Comparison of ENCODE assay signal across 13 cellular contexts in the genomic region with DNA sequence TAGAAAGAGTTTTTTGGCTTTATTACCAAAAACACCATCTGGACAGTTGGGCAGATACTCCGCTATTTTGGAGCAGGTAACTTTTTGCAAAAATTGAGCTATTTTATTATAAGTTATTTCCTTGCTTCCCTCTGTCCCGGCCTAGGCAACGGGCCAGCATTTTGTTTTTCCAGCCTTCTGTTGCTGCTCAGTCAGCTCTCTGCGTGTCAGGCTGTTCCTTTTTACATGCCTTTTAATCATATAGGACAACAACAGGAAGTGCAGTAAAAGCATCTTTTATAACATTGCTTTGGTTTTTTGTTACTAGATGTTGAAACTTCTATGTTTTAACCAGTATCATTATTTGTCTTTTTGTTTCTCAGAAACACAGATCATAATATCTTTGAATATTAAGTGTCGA. TPM values are rescaled to one million over a fixed set of nuclear protein-coding genes. Genes with fewer than 3 reads are reported as not detected.
DNase-seq lines count a peak whose midpoint lies in the region; ATAC-seq, FAIRE-seq and TF ChIP-seq lines count a peak whose summit lies in the region.
"Had no signal": no experiment of that assay in that cellular context is flagged by ENCODE, and none has a peak within 500 bp of the region (broad histone marks: within the 10 kb centered on the region; RNA-seq: fewer than 3 reads in every experiment).

No MANE protein-coding gene starts in this region.

- H3K27ac ChIP-seq in CD4-positive, alpha-beta T cell (ENCODE audit: low read depth, low read length) = no peak overlapping the region
- H3K27ac ChIP-seq in PC-3 (ENCODE audit: low read length) (no peak overlapping the region), small intestine (ENCODE audit: low read depth in 1 of 2, low read length in 1 of 2) (no peak overlapping the region)
- H3K27ac ChIP-seq: lower lobe of right lung had no signal

- POLR2A ChIA-PET in CD4-positive, alpha-beta T cell (lab: Charles Lee) = interaction anchor here (0.5 to 1.4 kb wide), 2 partner anchors 46 to 53 kb away, joined by 5 read pairs; no protein-coding TSS in a partner anchor
- POLR2A ChIA-PET in PC-3 (lab: Charles Lee; ENCODE audit: unreplicated experiment) = no interaction called here

- CTCF ChIA-PET in CD4-positive, alpha-beta T cell (lab: Charles Lee) = interaction anchor here (0.9 to 1.2 kb wide), 2 partner anchors 8 to 10 kb away, joined by 3 read pairs; no protein-coding TSS in a partner anchor
- CTCF ChIA-PET in PC-3 (lab: Charles Lee) = interaction anchor here (1.1 kb wide), 1 partner anchor 60 kb away, joined by 6 read pairs; no protein-coding TSS in a partner anchor

- H3K4me1 ChIP-seq in PC-3 (ENCODE audit: insufficient read depth, low read length) (no peaks in the 10 kb centered on the region), small intestine (ENCODE audit: control insufficient read depth in 2 of 2, insufficient read depth in 1 of 2, low read depth in 1 of 2, low read length in 1 of 2) (no peaks in the 10 kb centered on the region)
- H3K4me1 ChIP-seq: lower lobe of right lung had no signal

- no peaks in the 10 kb centered on the region for H3K27me3 ChIP-seq in CD4-positive, alpha-beta T cell (ENCODE audit: control insufficient read depth, insufficient read depth, low read length)
- H3K27me3 ChIP-seq in PC-3 (ENCODE audit: low read length) = no peaks in the 10 kb centered on the region
- no peaks in the 10 kb centered on the region for H3K27me3 ChIP-seq in small intestine (ENCODE audit: control insufficient read depth in 2 of 2, insufficient read depth in 2 of 2, low read length in 2 of 2)

- FAIRE-seq in endometrium (lab: Jason Lieb, UNC) (peak; percentile 84), small intestine (lab: Jason Lieb, UNC) (no peak)

- DNase-seq in CD4-positive, alpha-beta T cell = no peak
- DNase-seq in PC-3 (no peak), occipital lobe (lab: John Stamatoyannopoulos, UW) (peak; percentile 28), T-helper 1 cell (no peak), DMS114 treated with DMSO at 0.1 percent for 48 hours (lab: John Stamatoyannopoulos, UW; ENCODE audit: unreplicated experiment) (no peak), small intestine (no peak)
- DNase-seq in activated naive CD4-positive, alpha-beta T cell treated with anti-CD3 and anti-CD28 coated beads, Interleukin-2, amount 50 U/mL, for 16 hours = no peak
- DNase-seq: amniotic stem cell, lower lobe of right lung, NCI-H1436, NCI-H774 had no signal

- peaks cover 17% of the 10 kb centered on the region for H3K4me1 Mint-ChIP-seq in CD4-positive, alpha-beta T cell (ENCODE audit: low read depth)

- no peak overlapping the region for H3K9ac ChIP-seq in PC-3 (ENCODE audit: low read length)

- H4K20me1 ChIP-seq in PC-3 (ENCODE audit: low read length) = no peaks in the 10 kb centered on the region

- H2AFZ ChIP-seq in PC-3 (ENCODE audit: low read length) = no peak overlapping the region

- H3F3A ChIP-seq in PC-3 (ENCODE audit: low read length, unreplicated experiment) = no peaks in the 10 kb centered on the region

- intact Hi-C loops in CD4-positive, alpha-beta T cell (cut with DNase I, micrococcal nuclease) = loop anchor here in 1 of 2 experiments (10.0 kb wide), 1 partner anchor 166 kb away; no protein-coding TSS in a partner anchor
- intact Hi-C loops in PC-3 (cut with micrococcal nuclease) = loop anchor here (10.0 kb wide), 1 partner anchor 156 kb away; no protein-coding TSS in a partner anchor

- H3K79me2 ChIP-seq in PC-3 (ENCODE audit: low read length) = no peaks in the 10 kb centered on the region

- no peaks in the 10 kb centered on the region for H3K9me2 ChIP-seq in PC-3 (replicated peaks; ENCODE audit: low read length)

- no peak overlapping the region for H3K4me2 ChIP-seq in PC-3 (ENCODE audit: low read length)

- no peak overlapping the region for H3K4me3 Mint-ChIP-seq in CD4-positive, alpha-beta T cell
- H3K4me3 Mint-ChIP-seq: stimulated activated naive CD8-positive, alpha-beta T cell treated with anti-CD3 and anti-CD28 coated beads, Interleukin-15, Interleukin-2, amounts not matched to agents 100 ng/mL and 50 ng/mL, for 24 hours had no signal

- H3K36me3 ChIP-seq in PC-3 (ENCODE audit: low read depth, low read length) (peaks cover under 1% of the 10 kb centered on the region; the same call in 1 of the 2 replicates), small intestine (ENCODE audit: control insufficient read depth in 2 of 2, insufficient read depth in 2 of 2, low read length in 2 of 2) (peaks cover 1 to 6% of the 10 kb centered on the region in 2 donors)

- H3K36me3 Mint-ChIP-seq in CD4-positive, alpha-beta T cell (ENCODE audit: low read depth) = peaks cover 32% of the 10 kb centered on the region

- no peaks in the 10 kb centered on the region for H3K9me3 ChIP-seq in CD4-positive, alpha-beta T cell (ENCODE audit: control insufficient read depth, low read length)
- H3K9me3 ChIP-seq in PC-3 (ENCODE audit: low read length) = no peaks in the 10 kb centered on the region
- no peaks in the 10 kb centered on the region for H3K9me3 ChIP-seq in small intestine (ENCODE audit: control insufficient read depth, low read depth)
- H3K9me3 ChIP-seq: lower lobe of right lung had no signal

- TF ChIP-seq CTCF in CD4-positive, alpha-beta T cell (IDR thresholded peaks at IDR 0.05) = no peak
- no peak for TF ChIP-seq CTCF in PC-3 (conservative IDR thresholded peaks at IDR 0.05; ENCODE audit: low read depth, low read length)

- H3K27me3 Mint-ChIP-seq in CD4-positive, alpha-beta T cell = no peaks in the 10 kb centered on the region
- H3K27me3 Mint-ChIP-seq: stimulated activated naive CD8-positive, alpha-beta T cell treated with anti-CD3 and anti-CD28 coated beads, Interleukin-15, Interleukin-2, amounts not matched to agents 100 ng/mL and 50 ng/mL, for 24 hours had no signal

- no TSS peak for BruUV-seq in PC-3 (replicated peaks; lab: Mats Ljungman, UMichigan)

- no peak overlapping the region for H3K4me3 ChIP-seq in PC-3 (ENCODE audit: low read length)
- H3K4me3 ChIP-seq in small intestine (ENCODE audit: low read depth in 1 of 2, low read length in 2 of 2) = no peak overlapping the region
- H3K4me3 ChIP-seq: lower lobe of right lung had no signal

- H3K27ac Mint-ChIP-seq in CD4-positive, alpha-beta T cell = peak overlapping the region; percentile 75

- no peaks in the 10 kb centered on the region for H3K9me3 Mint-ChIP-seq in CD4-positive, alpha-beta T cell
- H3K9me3 Mint-ChIP-seq: stimulated activated naive CD8-positive, alpha-beta T cell treated with anti-CD3 and anti-CD28 coated beads, Interleukin-15, Interleukin-2, amounts not matched to agents 100 ng/mL and 50 ng/mL, for 24 hours had no signal

- no peak for ATAC-seq in CD4-positive, alpha-beta T cell (ENCODE audit: poor library complexity)
- peak; percentile 51; the same call in 1 of the 2 replicates for ATAC-seq in PC-3
- ATAC-seq: lower lobe of right lung had no signal

- 68 to 94% (median 92%) methylated on average over 5 of the region's 5 CpGs for WGBS in small intestine, 3 donors

RNA-seq across cellular contexts. Expression of a gene that starts 30.4 kb away (rescaled TPM):
- 10 to 100 TPM; 18.1 to 18.3 TPM for total RNA-seq in CD4-positive, alpha-beta T cell
- 8.2 and 8.4 TPM in 2 replicates for total RNA-seq in PC-3 (2014; rRNA removed)
- 16.2 TPM for total RNA-seq in occipital lobe
- polyA plus RNA-seq in small intestine = 1 to 10 TPM; 3.8 to 5.8 (median 5.5) TPM

RNA-seq across cellular contexts. Expression of a gene that starts 47.3 kb away (rescaled TPM):
- total RNA-seq in CD4-positive, alpha-beta T cell = 10 to 100 TPM; 20.1 to 31.8 TPM
- total RNA-seq in PC-3 (2014; rRNA removed) (25.9 and 36.9 TPM in 2 replicates), occipital lobe (50.8 TPM)
- polyA plus RNA-seq in small intestine = 1 to 10 TPM; 4.4 to 4.9 (median 4.7) TPM
